Comparison of ENCODE assay signal across 14 cellular contexts in genomic region chr2:197613509-197613987, GRCh38.
A peak's percentile ranks its signal among the peaks of the same experiment; 100 is the strongest.
DNase-seq lines count a peak whose midpoint lies in the region; FAIRE-seq and TF ChIP-seq lines count a peak whose summit lies in the region.
"Had no signal": no experiment of that assay in that cellular context is flagged by ENCODE, and none has a peak within 500 bp of the region (broad histone marks: within the 10 kb centered on the region; RNA-seq: fewer than 3 reads in every experiment).

No MANE protein-coding gene starts in this region.

- H3K27me3 Mint-ChIP-seq in MCF 10A (ENCODE audit: insufficient read depth, unreplicated experiment), result no peaks in the 10 kb centered on the region

- intact Hi-C loops in MCF 10A (cut with micrococcal nuclease), result no loop called here
- intact Hi-C loops in breast epithelium (cut with DNase I; ENCODE audit: low total_unique reads), result no loop called here
- intact Hi-C loops in PC-9 (cut with micrococcal nuclease; ENCODE audit: unreplicated experiment), result no loop called here

- no peaks in the 10 kb centered on the region for H3K9me2 ChIP-seq in PC-9 (ENCODE audit: insufficient read depth)

- BruUV-seq in MCF 10A (replicated peaks; lab: Mats Ljungman, UMichigan) (no TSS peak), PC-9 (replicated peaks; lab: Mats Ljungman, UMichigan) (no TSS peak)

- peaks cover 22% of the 10 kb centered on the region for H3K4me1 Mint-ChIP-seq in MCF 10A (ENCODE audit: insufficient read depth, unreplicated experiment)

- CTCF ChIA-PET in MCF 10A (lab: Yijun Ruan, JAX), result interaction anchor here (0.6 to 3.9 kb wide), 7 partner anchors 9 to 110 kb away, joined by 3 to 18 read pairs (median 4); partner anchors contain the start of gene RFTN2
- CTCF ChIA-PET in PC-9 (lab: Charles Lee), result no interaction called here

- H3K9me3 ChIP-seq in breast epithelium, result no peaks in the 10 kb centered on the region
- no peaks in the 10 kb centered on the region for H3K9me3 ChIP-seq in PC-9 (ENCODE audit: insufficient read depth, low read depth)
- H3K9me3 ChIP-seq: upper lobe of left lung had no signal

- no peak overlapping the region for H3K27ac Mint-ChIP-seq in MCF 10A (ENCODE audit: low read depth, unreplicated experiment)

- POLR2A ChIA-PET in MCF 10A (lab: Yijun Ruan, JAX), result interaction anchor here (0.7 to 4.5 kb wide), 9 partner anchors 12 to 160 kb away, joined by 3 to 42 read pairs (median 12); partner anchors contain the start of genes COQ10B, HSPD1, HSPE1 and MOB4
- POLR2A ChIA-PET in PC-9 (lab: Charles Lee; ENCODE audit: unreplicated experiment), result no interaction called here

- H3K4me1 ChIP-seq in breast epithelium (no peaks in the 10 kb centered on the region), PC-9 (replicated peaks; ENCODE audit: insufficient read depth) (peaks cover 33% of the 10 kb centered on the region)

- H3K27me3 ChIP-seq in breast epithelium (no peaks in the 10 kb centered on the region), PC-9 (ENCODE audit: insufficient read depth, low read depth) (no peaks in the 10 kb centered on the region)
- H3K27me3 ChIP-seq: upper lobe of left lung had no signal

- no peak for TF ChIP-seq CTCF in MCF 10A (IDR thresholded peaks at IDR 0.05; ENCODE audit: unreplicated experiment)
- TF ChIP-seq CTCF in breast epithelium (IDR thresholded peaks at IDR 0.05), result no peak
- TF ChIP-seq CTCF in PC-9 (conservative IDR thresholded peaks at IDR 0.05), result no peak

- H3K27ac ChIP-seq in breast epithelium, result no peak overlapping the region
- no peak overlapping the region for H3K27ac ChIP-seq in PC-9

- no peak overlapping the region for H3K4me3 Mint-ChIP-seq in MCF 10A (ENCODE audit: unreplicated experiment)
- H3K4me3 Mint-ChIP-seq: nephron progenitor cell had no signal

- TF ChIP-seq POLR2A in breast epithelium (IDR thresholded peaks at IDR 0.05), result no peak

- FAIRE-seq in GM19239 (lab: Jason Lieb, UNC), result no peak

- H3K9me3 Mint-ChIP-seq in MCF 10A (ENCODE audit: unreplicated experiment), result no peaks in the 10 kb centered on the region

- no peaks in the 10 kb centered on the region for H4K20me1 ChIP-seq in PC-9 (ENCODE audit: insufficient read depth)

- H3K4me3 ChIP-seq in breast epithelium (no peak overlapping the region), PC-9 (no peak overlapping the region)
- H3K4me3 ChIP-seq: smooth muscle cell, upper lobe of left lung had no signal

- peak overlapping the region; percentile 40 for H3K4me2 ChIP-seq in PC-9
- H3K4me2 ChIP-seq: smooth muscle cell had no signal

- no peak overlapping the region for H2AFZ ChIP-seq in PC-9

- H3F3A ChIP-seq in PC-9 (ENCODE audit: insufficient read depth, low read depth), result peaks cover 18% of the 10 kb centered on the region; the same call in 1 of the 2 replicates

- H3K36me3 ChIP-seq in breast epithelium, result no peaks in the 10 kb centered on the region
- no peaks in the 10 kb centered on the region for H3K36me3 ChIP-seq in PC-9 (ENCODE audit: low read depth)
- H3K36me3 ChIP-seq: upper lobe of left lung had no signal

- no peaks in the 10 kb centered on the region for H3K36me3 Mint-ChIP-seq in MCF 10A (ENCODE audit: insufficient read depth, unreplicated experiment)

- peak; percentile 90 for DNase-seq in MCF 10A (ENCODE audit: unreplicated experiment)
- DNase-seq in breast epithelium (ENCODE audit: low spot score in 2 of 2), result no peak
- peak in 1 of 2 experiments; percentile 84 for DNase-seq in PC-9
- DNase-seq in fibroblast of the conjunctiva (ENCODE audit: low read depth), result peak; percentile 59
- DNase-seq in LoVo (ENCODE audit: low spot score), result no peak
- no peak for DNase-seq in NCI-H2171 treated with DMSO at 0.1 percent for 48 hours (lab: John Stamatoyannopoulos, UW)
- no peak for DNase-seq in UCSD-AML1 (lab: John Stamatoyannopoulos, UW; ENCODE audit: unreplicated experiment)
- DNase-seq in GM19239 (ENCODE audit: insufficient read length, low spot score), result no peak
- DNase-seq: activated CD4-positive, alpha-beta T cell treated with anti-CD3 and anti-CD28 coated beads, Interleukin-2, amount 50 U/mL, for 1 hour; activated effector memory CD4-positive, alpha-beta T cell treated with Interleukin-2 at 50 U/mL for 16 hours; Kasumi-1; nephron progenitor cell; upper lobe of left lung had no signal

- H3K79me2 ChIP-seq in PC-9 (ENCODE audit: low read depth), result no peaks in the 10 kb centered on the region

Comparison
In these comparisons a context has a peak if more than half of its experiments do, and no peak if none do; other contexts are left out.
1. DNase-seq: peak in MCF 10A (single experiment) and fibroblast of the conjunctiva (single experiment); none in breast epithelium (0 of 2), LoVo (single experiment), NCI-H2171 treated with DMSO at 0.1 percent for 48 hours (single experiment), UCSD-AML1 (single experiment) and GM19239 (single experiment).